Comparison of ENCODE assay signal across 12 cellular contexts in the genomic region with DNA sequence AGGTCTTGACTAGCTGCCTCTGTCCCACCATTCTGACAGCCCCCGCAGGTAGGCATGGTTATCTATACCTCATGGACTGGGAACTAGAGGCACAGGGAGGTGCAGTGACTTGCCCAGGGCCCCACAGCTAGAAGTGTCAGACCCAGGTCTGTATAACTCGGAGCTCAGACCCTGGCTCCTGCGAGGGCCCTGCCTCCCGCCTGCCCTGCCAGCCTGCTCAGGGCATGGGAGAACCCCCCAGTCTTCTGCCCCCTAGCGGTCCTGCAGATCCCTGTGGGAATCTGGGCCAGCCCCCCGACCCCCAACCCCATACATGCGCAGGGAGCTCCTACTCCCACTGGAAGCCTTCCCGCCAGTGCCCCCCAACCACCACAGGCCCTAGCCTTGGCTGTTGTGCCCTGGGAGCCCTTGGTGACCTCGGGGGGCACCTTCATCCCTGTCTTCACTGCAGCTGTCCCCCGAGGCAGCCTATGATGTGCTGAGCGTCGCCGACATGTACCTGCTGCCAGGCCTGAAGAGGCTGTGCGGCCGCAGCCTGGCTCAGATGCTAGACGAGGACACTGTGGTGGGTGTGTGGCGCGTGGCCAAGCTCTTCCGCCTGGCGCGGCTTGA. TPM values are rescaled to one million over a fixed set of nuclear protein-coding genes. Genes with fewer than 3 reads are reported as not detected.
DNase-seq lines count a peak whose midpoint lies in the region; ATAC-seq and TF ChIP-seq lines count a peak whose summit lies in the region.
"Had no signal": no experiment of that assay in that cellular context is flagged by ENCODE, and none has a peak within 500 bp of the region (broad histone marks: within the 10 kb centered on the region; RNA-seq: fewer than 3 reads in every experiment).

No MANE protein-coding gene starts in this region.

- H4K91ac ChIP-seq in H9 (ENCODE audit: insufficient read length, low read depth, low read length): no peak overlapping the region

- TF ChIP-seq CTCF in 22Rv1 (IDR thresholded peaks at IDR 0.05): peak; percentile 48
- peak; percentile 70 for TF ChIP-seq CTCF in H9 (conservative IDR thresholded peaks at IDR 0.05)
- TF ChIP-seq CTCF in dorsolateral prefrontal cortex (IDR thresholded peaks at IDR 0.05 in 54 of 56, conservative IDR thresholded peaks at IDR 0.05 in 2 of 56; ENCODE audit: low read depth in 1 of 56, partially characterized antibody in 56 of 56): peak in 6 of 56 donors; percentile 8 to 27 (median 13)
- peak; percentile 9 for TF ChIP-seq CTCF in nephron progenitor cell (IDR thresholded peaks at IDR 0.05)
- TF ChIP-seq CTCF in activated CD8-positive, alpha-beta T cell treated with anti-CD3 and anti-CD28 coated beads for 36 hours (IDR thresholded peaks at IDR 0.05): no peak

- no peak overlapping the region for H3K56ac ChIP-seq in H9 (ENCODE audit: insufficient read length, low read depth, low read length)

- H2BK5ac ChIP-seq in H9 (ENCODE audit: insufficient read length, low read length): no peak overlapping the region

- H3K36me3 Mint-ChIP-seq in H9 (ENCODE audit: insufficient read depth in 1 of 3, low read depth in 3 of 3) (no peaks in the 10 kb centered on the region; a peak in 1 of 7 replicates), nephron progenitor cell (ENCODE audit: low read depth) (no peaks in the 10 kb centered on the region)
- H3K36me3 Mint-ChIP-seq in activated CD8-positive, alpha-beta T cell treated with anti-CD3 and anti-CD28 coated beads for 36 hours (ENCODE audit: low read depth): no peaks in the 10 kb centered on the region

- POLR2A ChIA-PET in activated CD8-positive, alpha-beta T cell treated with anti-CD3 and anti-CD28 coated beads for 36 hours (lab: Charles Lee): interaction anchor here (0.9 kb wide), 1 partner anchor 58 kb away, joined by 3 read pairs; no protein-coding TSS in a partner anchor

- no peaks in the 10 kb centered on the region for H3K79me1 ChIP-seq in H9 (ENCODE audit: insufficient read depth, low read depth, low read length, poor library complexity, severe bottlenecking)

- no peak overlapping the region for H3K9ac ChIP-seq in H9 (ENCODE audit: extremely low read depth, insufficient read length, low read length)

- H3K23ac ChIP-seq in H9 (ENCODE audit: insufficient read length, low read depth, low read length): no peak overlapping the region

- H3K4ac ChIP-seq in H9 (ENCODE audit: low read depth, low read length): no peak overlapping the region

- no peak overlapping the region for H2AK5ac ChIP-seq in H9 (ENCODE audit: insufficient read length, low read length)

- no peak overlapping the region for H3K4me3 ChIP-seq in dorsolateral prefrontal cortex
- H3K4me3 ChIP-seq: breast epithelium, skin epidermis had no signal

- CTCF ChIA-PET in activated CD8-positive, alpha-beta T cell treated with anti-CD3 and anti-CD28 coated beads for 36 hours (lab: Charles Lee): interaction anchor here (0.6 to 1.2 kb wide), 3 partner anchors 16 to 42 kb away, joined by 3 read pairs; no protein-coding TSS in a partner anchor

- H3K18ac ChIP-seq in H9 (ENCODE audit: insufficient read length, low read depth, low read length): no peak overlapping the region

- H3K4me1 Mint-ChIP-seq in H9 (peaks cover 6 to 8% of the 10 kb centered on the region in 2 experiments), nephron progenitor cell (peaks cover 33% of the 10 kb centered on the region)
- H3K4me1 Mint-ChIP-seq in activated CD8-positive, alpha-beta T cell treated with anti-CD3 and anti-CD28 coated beads for 36 hours (ENCODE audit: low read depth): peaks cover 17% of the 10 kb centered on the region

- H2BK12ac ChIP-seq in H9 (ENCODE audit: insufficient read length, low read depth, low read length): no peak overlapping the region

- no peaks in the 10 kb centered on the region; the same call in 1 of the 2 replicates for H3K27me3 Mint-ChIP-seq in H9 (ENCODE audit: low read depth)
- H3K27me3 Mint-ChIP-seq in nephron progenitor cell (ENCODE audit: low read depth, poor library complexity): peaks cover 23% of the 10 kb centered on the region
- H3K27me3 Mint-ChIP-seq in activated CD8-positive, alpha-beta T cell treated with anti-CD3 and anti-CD28 coated beads for 36 hours: no peaks in the 10 kb centered on the region
- H3K27me3 Mint-ChIP-seq: B cell had no signal

- H3K27ac Mint-ChIP-seq in H9 (peak overlapping the region in 1 of 3 experiments; percentile 81; a peak in 2 of 7 replicates), nephron progenitor cell (no peak overlapping the region)
- H3K27ac Mint-ChIP-seq in activated CD8-positive, alpha-beta T cell treated with anti-CD3 and anti-CD28 coated beads for 36 hours: no peak overlapping the region
- H3K27ac Mint-ChIP-seq: activated T-cell treated with anti-CD3 and anti-CD28 coated beads, Interleukin-2, amount 50 U/mL, for 72 hours; B cell had no signal

- no peak overlapping the region for H3K4me2 ChIP-seq in H9 (ENCODE audit: insufficient read depth, insufficient read length, low read length)

- no peak overlapping the region for H2BK15ac ChIP-seq in H9 (ENCODE audit: low read depth, low read length)

- no peaks in the 10 kb centered on the region for H3K23me2 ChIP-seq in H9 (ENCODE audit: insufficient read length, low read depth, low read length, poor library complexity, severe bottlenecking)

- no peak overlapping the region for H2BK120ac ChIP-seq in H9 (ENCODE audit: low read depth, low read length, poor library complexity, severe bottlenecking)

- H2AFZ ChIP-seq in H9 (ENCODE audit: low read length): no peak overlapping the region

- H3T11ph ChIP-seq in H9 (ENCODE audit: low read length): no peak overlapping the region

- no peaks in the 10 kb centered on the region for H3K9me3 ChIP-seq in H9 (ENCODE audit: control insufficient read depth, low read depth, low read length)
- H3K9me3 ChIP-seq: breast epithelium had no signal

- intact Hi-C loops in dorsolateral prefrontal cortex (cut with DNase I): loop anchor here in 1 of 2 donors (10.0 kb wide), 2 partner anchors 85 to 375 kb away; partner anchors contain the start of genes MCM2, SEC61A1 and TPRA1
- intact Hi-C loops in activated CD8-positive, alpha-beta T cell treated with anti-CD3 and anti-CD28 coated beads for 36 hours (cut with micrococcal nuclease): no loop called here

- ATAC-seq in GM21717 (IDR thresholded peaks at IDR 0.05; ENCODE audit: unreplicated experiment): no peak
- ATAC-seq in activated CD8-positive, alpha-beta T cell treated with anti-CD3 and anti-CD28 coated beads for 36 hours: no peak
- ATAC-seq: activated T-cell treated with anti-CD3 and anti-CD28 coated beads, Interleukin-2, amount 50 U/mL, for 72 hours had no signal

- no CpG with 5 or more reads among the region's 21 CpGs for WGBS in H9 (ENCODE audit: extremely low coverage, insufficient read length, low lambda C conversion rate)

- H3K4me3 Mint-ChIP-seq in H9 (no peak overlapping the region), nephron progenitor cell (no peak overlapping the region)
- no peak overlapping the region for H3K4me3 Mint-ChIP-seq in activated CD8-positive, alpha-beta T cell treated with anti-CD3 and anti-CD28 coated beads for 36 hours
- H3K4me3 Mint-ChIP-seq: activated T-cell treated with anti-CD3 and anti-CD28 coated beads, Interleukin-2, amount 50 U/mL, for 72 hours; B cell had no signal

- no peaks in the 10 kb centered on the region for H3K79me2 ChIP-seq in H9 (ENCODE audit: insufficient read depth, low read length)

- H2BK20ac ChIP-seq in H9 (ENCODE audit: low read depth, low read length, poor library complexity, severe bottlenecking): no peak overlapping the region

- H4K8ac ChIP-seq in H9 (replicated peaks; ENCODE audit: insufficient read length, low read depth, low read length): no peak overlapping the region

- H3K27ac ChIP-seq in 22Rv1 (no peak overlapping the region), H9 (ENCODE audit: insufficient read length, low read depth, low read length) (no peak overlapping the region), dorsolateral prefrontal cortex (peak overlapping the region in 1 of 59 donors; percentile 25)
- H3K27ac ChIP-seq: skin epidermis had no signal

- H4K20me1 ChIP-seq in H9 (ENCODE audit: control insufficient read depth, insufficient read depth, insufficient read length): no peaks in the 10 kb centered on the region

- no peaks in the 10 kb centered on the region; the same call in 1 of the 2 replicates for H3K4me1 ChIP-seq in H9 (ENCODE audit: insufficient read depth, low read length)
- H3K4me1 ChIP-seq: breast epithelium had no signal

- peak; percentile 63 for DNase-seq in H9
- DNase-seq in dorsolateral prefrontal cortex: peak in 8 of 10 donors; percentile 6 to 47 (median 28)
- DNase-seq in nephron progenitor cell: no peak
- no peak for DNase-seq in stimulated activated CD4-positive, alpha-beta T cell treated with anti-CD3 and anti-CD28 coated beads, Interleukin-4, amount 100 ng/mL, for 24 hours
- no peak for DNase-seq in activated CD8-positive, alpha-beta T cell treated with anti-CD3 and anti-CD28 coated beads for 36 hours
- no peak for DNase-seq in SW480 (ENCODE audit: low spot score)
- DNase-seq: activated T-cell treated with anti-CD3 and anti-CD28 coated beads, Interleukin-2, amount 50 U/mL, for 72 hours had no signal

- no peak overlapping the region for H4K5ac ChIP-seq in H9 (ENCODE audit: insufficient read length, low read depth, low read length)

- no peaks in the 10 kb centered on the region for H3K9me3 Mint-ChIP-seq in H9
- no peaks in the 10 kb centered on the region for H3K9me3 Mint-ChIP-seq in nephron progenitor cell
- H3K9me3 Mint-ChIP-seq in activated CD8-positive, alpha-beta T cell treated with anti-CD3 and anti-CD28 coated beads for 36 hours: no peaks in the 10 kb centered on the region
- H3K9me3 Mint-ChIP-seq: activated T-cell treated with anti-CD3 and anti-CD28 coated beads, Interleukin-2, amount 50 U/mL, for 72 hours had no signal

- no peak overlapping the region for H3K14ac ChIP-seq in H9 (ENCODE audit: insufficient read depth, low read length)

- no peaks in the 10 kb centered on the region for H3K27me3 ChIP-seq in H9 (ENCODE audit: insufficient read depth, low read length)
- no peaks in the 10 kb centered on the region for H3K27me3 ChIP-seq in dorsolateral prefrontal cortex
- H3K27me3 ChIP-seq: breast epithelium had no signal

RNA-seq across cellular contexts. Expression of gene ABTB1, which starts 6.9 kb away (rescaled TPM):
- 3.9 and 6.2 TPM in 2 replicates for total RNA-seq in H9 (2021)
- 100 to 1,000 TPM in 24 of 120 experiments, 10 to 100 TPM in 96; 63.6 to 129 (median 87.7) TPM for total RNA-seq in dorsolateral prefrontal cortex
- total RNA-seq in activated CD8-positive, alpha-beta T cell treated with anti-CD3 and anti-CD28 coated beads for 36 hours: 10 to 100 TPM in 1 of 2 experiments, 1 to 10 TPM in 1; 9.7 to 10.6 TPM

RNA-seq across cellular contexts. Expression of gene PODXL2, which starts 50.7 kb away (rescaled TPM):
- 24.6 and 24.8 TPM in 2 replicates for total RNA-seq in H9 (2021)
- 100 to 1,000 TPM in 15 of 120 experiments, 10 to 100 TPM in 105; 40.0 to 112 (median 81.7) TPM for total RNA-seq in dorsolateral prefrontal cortex
- total RNA-seq in activated CD8-positive, alpha-beta T cell treated with anti-CD3 and anti-CD28 coated beads for 36 hours: 1 to 10 TPM; 1.1 to 1.3 TPM

Comparison
In these comparisons a context has a peak if more than half of its experiments do, and no peak if none do; other contexts are left out.
1. DNase-seq: peak in H9 (single experiment) and dorsolateral prefrontal cortex (8 of 10); none in nephron progenitor cell (single experiment), stimulated activated CD4-positive, alpha-beta T cell treated with anti-CD3 and anti-CD28 coated beads, Interleukin-4, amount 100 ng/mL, for 24 hours (single experiment), activated CD8-positive, alpha-beta T cell treated with anti-CD3 and anti-CD28 coated beads for 36 hours (single experiment) and SW480 (single experiment).
2. RNA of gene PODXL2, which starts 50.7 kb away (total RNA-seq): 40.0 to 112 TPM in dorsolateral prefrontal cortex and 24.6 to 24.8 TPM in H9; 1.1 to 1.3 TPM in activated CD8-positive, alpha-beta T cell treated with anti-CD3 and anti-CD28 coated beads for 36 hours; every median in the first group is over 10 times any median in the second.